Comparison of ENCODE assay signal across 9 cellular contexts in genomic region chr7:6007835-6008590, GRCh38. TPM values are rescaled to one million over a fixed set of nuclear protein-coding genes. Genes with fewer than 3 reads are reported as not detected.
DNase-seq lines count a peak whose midpoint lies in the region; ATAC-seq and TF ChIP-seq lines count a peak whose summit lies in the region.
"Not testable (repeated sequence)": the region's sequence is repeated elsewhere in the genome, so short reads cannot be mapped to it uniquely, and the experiment has no call there.
"Had no signal": no experiment of that assay in that cellular context is flagged by ENCODE, and none has a peak within 500 bp of the region (broad histone marks: within the 10 kb centered on the region; RNA-seq: fewer than 3 reads in every experiment).

No MANE protein-coding gene starts in this region.

- intact Hi-C loops in activated B cell treated with CpG ODN at 0.5 μM for 24 hours (cut with micrococcal nuclease); vagina (cut with DNase I): not testable (repeated sequence)

- not testable (repeated sequence) for H3K27me3 ChIP-seq in brain microvascular endothelial cell (replicated peaks); lung (ENCODE audit: control insufficient read depth, insufficient read depth); vagina

- not testable (repeated sequence) for TF ChIP-seq CTCF in GM12864 (IDR thresholded peaks at IDR 0.05; ENCODE audit: low read depth, low read length, missing control alignments); activated B cell treated with CpG ODN at 0.5 μM for 24 hours (IDR thresholded peaks at IDR 0.05); brain microvascular endothelial cell (IDR thresholded peaks at IDR 0.05; ENCODE audit: low read depth, low read length, missing control alignments); fibroblast of villous mesenchyme (IDR thresholded peaks at IDR 0.05; ENCODE audit: insufficient read depth, low read depth, low read length); lung (IDR thresholded peaks at IDR 0.05; ENCODE audit: control extremely low read depth, extremely low read depth); vagina (IDR thresholded peaks at IDR 0.05)

- H3K27me3 Mint-ChIP-seq in activated B cell treated with CpG ODN at 0.5 μM for 24 hours = not testable (repeated sequence)

- peak overlapping the region; percentile 84 for H3K4me3 ChIP-seq in GM12864 (ENCODE audit: low read depth, low read length)
- peak overlapping the region; percentile 88 for H3K4me3 ChIP-seq in brain microvascular endothelial cell (ENCODE audit: low read depth, low read length)
- peak overlapping the region; percentile 77 for H3K4me3 ChIP-seq in fibroblast of villous mesenchyme (ENCODE audit: low read depth, low read length)
- peak overlapping the region; percentile 45 for H3K4me3 ChIP-seq in lung
- H3K4me3 ChIP-seq in vagina = peak overlapping the region; percentile 58 to 79

- H3K36me3 ChIP-seq in brain microvascular endothelial cell (replicated peaks); lung (ENCODE audit: control insufficient read depth in 2 of 2, insufficient read depth in 2 of 2, low read length in 2 of 2): not testable (repeated sequence)
- peaks cover 0 to 18% of the 10 kb centered on the region in 2 donors for H3K36me3 ChIP-seq in vagina

- H3K4me1 Mint-ChIP-seq in activated B cell treated with CpG ODN at 0.5 μM for 24 hours = peaks cover 34% of the 10 kb centered on the region

- not testable (repeated sequence) for H3K9me3 ChIP-seq in lung (ENCODE audit: control insufficient read depth in 2 of 2, insufficient read depth in 1 of 2, low read length in 1 of 2); vagina

- peak overlapping the region; percentile 18 for H3K27ac Mint-ChIP-seq in activated B cell treated with CpG ODN at 0.5 μM for 24 hours

- in situ Hi-C loops in brain microvascular endothelial cell (cut with HindIII; ENCODE audit: low pct_ligation_motif_present, low sequenced_read_pairs) = not testable (repeated sequence)

- peak overlapping the region; percentile 86 for H3K27ac ChIP-seq in brain microvascular endothelial cell
- not testable (repeated sequence) for H3K27ac ChIP-seq in lung (ENCODE audit: low read depth in 1 of 2, low read length in 1 of 2)
- peak overlapping the region; percentile 84 for H3K27ac ChIP-seq in vagina

- not testable (repeated sequence) for TF ChIP-seq POLR2A in vagina (IDR thresholded peaks at IDR 0.05)

- peaks cover 0 to 16% of the 10 kb centered on the region in 2 donors for H3K4me1 ChIP-seq in lung (ENCODE audit: control insufficient read depth in 2 of 2, insufficient read depth in 2 of 2, low read length in 2 of 2)
- H3K4me1 ChIP-seq in vagina = peaks cover 37% of the 10 kb centered on the region

- peak overlapping the region; percentile 92 for H3K4me3 Mint-ChIP-seq in activated B cell treated with CpG ODN at 0.5 μM for 24 hours

- DNase-seq in GM12864 (ENCODE audit: low read depth) (peak; percentile 38), NAMALWA (ENCODE audit: low spot score) (peak; percentile 57), fibroblast of villous mesenchyme (ENCODE audit: low read depth) (peak; percentile 31), renal cortical epithelial cell (ENCODE audit: low read depth) (peak; percentile 9)
- not testable (repeated sequence) for DNase-seq in activated B cell treated with CpG ODN at 0.5 μM for 24 hours; brain microvascular endothelial cell; lung (ENCODE audit: low spot score); vagina (ENCODE audit: extremely low spot score in 2 of 2)

- H3K36me3 Mint-ChIP-seq in activated B cell treated with CpG ODN at 0.5 μM for 24 hours (ENCODE audit: low read depth) = peaks cover 29% of the 10 kb centered on the region

- not testable (repeated sequence) for ATAC-seq in activated B cell treated with CpG ODN at 0.5 μM for 24 hours (ENCODE audit: low read depth); lung (ENCODE audit: insufficient read depth, low FRiP score)

- WGBS in lung, 2 donors = 47 to 51% methylated on average over 27 of the region's 27 CpGs

- H3K9me3 Mint-ChIP-seq in activated B cell treated with CpG ODN at 0.5 μM for 24 hours = not testable (repeated sequence)

- CTCF ChIA-PET in activated B cell treated with CpG ODN at 0.5 μM for 24 hours (lab: Charles Lee) = interaction anchor here (0.7 to 1.7 kb wide), 5 partner anchors 10 to 455 kb away, joined by 3 to 9 read pairs (median 6); no protein-coding TSS in a partner anchor

- POLR2A ChIA-PET in activated B cell treated with CpG ODN at 0.5 μM for 24 hours (lab: Charles Lee) = interaction anchor here (1.0 to 2.3 kb wide), 4 partner anchors 19 to 440 kb away, joined by 4 to 12 read pairs (median 8); partner anchors contain the start of gene DAGLB

RNA-seq across cellular contexts. Expression of gene PMS2, which starts 0.8 kb away (rescaled TPM):
- 16.0 and 25.7 TPM in 2 replicates for total RNA-seq in activated B cell treated with CpG ODN at 0.5 μM for 24 hours
- total RNA-seq in fibroblast of villous mesenchyme = 16.8 and 23.3 TPM in 2 replicates
- total RNA-seq in lung = 10 to 100 TPM; 10.8 to 19.1 TPM
- polyA plus RNA-seq in lung = 1 to 10 TPM; 3.5 to 4.9 TPM
- total RNA-seq in renal cortical epithelial cell = 27.8 and 35.2 TPM in 2 replicates
- 15.2 TPM for total RNA-seq in vagina

RNA-seq across cellular contexts. Expression of gene AIMP2, which starts 1.1 kb away (rescaled TPM):
- total RNA-seq in activated B cell treated with CpG ODN at 0.5 μM for 24 hours (37.1 and 37.8 TPM in 2 replicates), fibroblast of villous mesenchyme (54.4 and 63.1 TPM in 2 replicates), lung (10 to 100 TPM; 25.2 to 34.5 TPM), renal cortical epithelial cell (56.6 and 101 TPM in 2 replicates), vagina (38.1 TPM)
- polyA plus RNA-seq in lung = 10 to 100 TPM; 18.0 to 44.2 TPM

RNA-seq across cellular contexts. Expression of gene ANKRD61, which starts 23.2 kb away (rescaled TPM):
- not detected in 2 replicates for total RNA-seq in activated B cell treated with CpG ODN at 0.5 μM for 24 hours
- not detected in 2 replicates for total RNA-seq in fibroblast of villous mesenchyme
- total RNA-seq in lung = not detected
- polyA plus RNA-seq in lung = under 1 TPM in 1 of 2 donors, not detected in 1; 0.08 TPM
- 0.15 TPM in 1 of 2 replicates, not detected in the other for total RNA-seq in renal cortical epithelial cell
- not detected for total RNA-seq in vagina
- total RNA-seq: cerebellum had no signal

RNA-seq across cellular contexts. Expression of gene RSPH10B, which starts 37.5 kb away (rescaled TPM):
- total RNA-seq in activated B cell treated with CpG ODN at 0.5 μM for 24 hours = not detected in 2 replicates
- under 0.01 TPM in 1 of 2 replicates, not detected in the other for total RNA-seq in fibroblast of villous mesenchyme
- 10 to 100 TPM in 1 of 2 donors, 1 to 10 TPM in 1; 9.8 to 10.2 TPM for total RNA-seq in lung
- polyA plus RNA-seq in lung = 1 to 10 TPM; 1.8 to 2.3 TPM
- 0.17 and 1.4 TPM in 2 replicates for total RNA-seq in renal cortical epithelial cell
- not detected for total RNA-seq in vagina

RNA-seq across cellular contexts. Expression of gene EIF2AK1, which starts 51.0 kb away (rescaled TPM):
- 82.0 and 85.7 TPM in 2 replicates for total RNA-seq in activated B cell treated with CpG ODN at 0.5 μM for 24 hours
- total RNA-seq in fibroblast of villous mesenchyme = 60.0 and 71.5 TPM in 2 replicates
- 100 to 1,000 TPM in 1 of 2 donors, 10 to 100 TPM in 1; 73.4 to 113 TPM for total RNA-seq in lung
- 10 to 100 TPM; 35.6 to 50.7 TPM for polyA plus RNA-seq in lung
- total RNA-seq in renal cortical epithelial cell = 121 and 230 TPM in 2 replicates
- 67.3 TPM for total RNA-seq in vagina
